14 cellular contexts compared by ENCODE assay signal in the genomic region with DNA sequence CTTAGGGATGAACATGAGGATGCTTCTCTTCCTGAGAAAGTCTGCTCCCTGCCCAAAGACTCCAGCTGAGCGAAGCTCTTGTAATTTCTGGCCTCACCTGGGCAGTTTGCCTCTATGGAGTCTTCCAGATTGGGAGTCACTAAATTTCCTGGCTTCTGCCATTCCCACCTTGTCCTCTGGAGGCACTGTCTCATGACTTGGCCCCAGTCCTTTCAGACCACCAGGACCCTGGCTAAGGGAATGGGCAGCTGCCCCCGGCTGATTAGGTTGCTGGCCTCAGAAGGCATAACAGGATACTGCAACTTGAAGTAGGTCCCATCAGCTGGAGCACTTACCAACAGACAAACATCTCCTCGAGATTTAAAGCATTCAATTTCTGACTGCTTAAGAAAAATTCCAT.
A peak's percentile ranks its signal among the peaks of the same experiment; 100 is the strongest.
DNase-seq lines count a peak whose midpoint lies in the region; ATAC-seq and TF ChIP-seq lines count a peak whose summit lies in the region.
"Had no signal": no experiment of that assay in that cellular context is flagged by ENCODE, and none has a peak within 500 bp of the region (broad histone marks: within the 10 kb centered on the region; RNA-seq: fewer than 3 reads in every experiment).

No MANE protein-coding gene starts in this region.

- ATAC-seq in Panc1 = no peak

- no peaks in the 10 kb centered on the region for H3K9me3 ChIP-seq in A673 (ENCODE audit: low read depth, low read length, poor library complexity, severe bottlenecking)
- H3K9me3 ChIP-seq in Panc1 (ENCODE audit: control insufficient read depth, insufficient read depth, low read depth, low read length) = no peaks in the 10 kb centered on the region
- no peaks in the 10 kb centered on the region for H3K9me3 ChIP-seq in suprapubic skin
- H3K9me3 ChIP-seq: thyroid gland had no signal

- no peak for TF ChIP-seq POLR2A in suprapubic skin (IDR thresholded peaks at IDR 0.05)

- in situ Hi-C loops in Panc1 (cut with HindIII; ENCODE audit: low pct_unique_long_range_greater_than_20kb, low sequenced_read_pairs) = no loop called here

- peak; percentile 2 for DNase-seq in A673 (ENCODE audit: low spot score)
- no peak for DNase-seq in GM10266 (ENCODE audit: extremely low spot score)
- DNase-seq in Panc1 (ENCODE audit: low read depth, low spot score) = no peak
- no peak for DNase-seq in fibroblast of the aortic adventitia (ENCODE audit: low read depth)
- no peak for DNase-seq in activated gamma-delta T cell (lab: John Stamatoyannopoulos, UW)
- DNase-seq in suprapubic skin (ENCODE audit: low spot score in 2 of 2) = no peak
- DNase-seq in NOMO-1 treated with DMSO at 0.1 percent for 48 hours (lab: John Stamatoyannopoulos, UW; ENCODE audit: unreplicated experiment) = no peak
- no peak for DNase-seq in NCI-H128 (lab: John Stamatoyannopoulos, UW; ENCODE audit: unreplicated experiment)
- DNase-seq: activated CD4-positive, alpha-beta T cell treated with anti-CD3 and anti-CD28 coated beads for 1 hour; amygdala; CD8-positive, alpha-beta memory T cell; naive B cell; stimulated activated CD4-positive, alpha-beta T cell treated with anti-CD3 and anti-CD28 coated beads, Interleukin-4, amount 100 ng/mL, for 4 hours; thyroid gland had no signal

- H3K36me3 ChIP-seq in A673 (ENCODE audit: insufficient read depth, low read length, poor library complexity, severe bottlenecking) = no peaks in the 10 kb centered on the region
- no peaks in the 10 kb centered on the region for H3K36me3 ChIP-seq in Panc1 (ENCODE audit: control insufficient read depth, insufficient read depth, low read length)
- no peaks in the 10 kb centered on the region for H3K36me3 ChIP-seq in suprapubic skin
- H3K36me3 ChIP-seq: thyroid gland had no signal

- no peak overlapping the region for H3K4me3 ChIP-seq in A673 (ENCODE audit: low read depth, low read length, poor library complexity, severe bottlenecking)
- H3K4me3 ChIP-seq in Panc1 (ENCODE audit: low read depth in 2 of 2, low read length in 2 of 2) = no peak overlapping the region
- no peak overlapping the region for H3K4me3 ChIP-seq in fibroblast of the aortic adventitia (ENCODE audit: low read depth, low read length)
- no peak overlapping the region for H3K4me3 ChIP-seq in suprapubic skin
- H3K4me3 ChIP-seq: thyroid gland had no signal

- H3K27ac ChIP-seq in A673 (ENCODE audit: low read depth, low read length, poor library complexity, severe bottlenecking) = no peak overlapping the region
- no peak overlapping the region for H3K27ac ChIP-seq in Panc1 (ENCODE audit: low read length)
- H3K27ac ChIP-seq in suprapubic skin = no peak overlapping the region
- H3K27ac ChIP-seq: thyroid gland had no signal

- 68% methylated on average over 3 of the region's 3 CpGs for WGBS in suprapubic skin

- BruUV-seq in A673 (replicated peaks; lab: Mats Ljungman, UMichigan) (no TSS peak), Panc1 (replicated peaks; lab: Mats Ljungman, UMichigan) (no TSS peak)

- POLR2A ChIA-PET in A673 (lab: Charles Lee; ENCODE audit: low non-redundant PET) = no interaction called here
- POLR2A ChIA-PET in Panc1 (lab: Charles Lee) = no interaction called here

- peak; percentile 55 for TF ChIP-seq CTCF in A673 (conservative IDR thresholded peaks at IDR 0.05; ENCODE audit: low read depth, low read length)
- peak; percentile 10 for TF ChIP-seq CTCF in GM10266 (IDR thresholded peaks at IDR 0.05; ENCODE audit: control insufficient read depth, insufficient read depth, low read depth, missing control alignments)
- TF ChIP-seq CTCF in Panc1 (IDR thresholded peaks at IDR 0.05) = peak; percentile 39
- peak; percentile 27 for TF ChIP-seq CTCF in fibroblast of the aortic adventitia (IDR thresholded peaks at IDR 0.05; ENCODE audit: insufficient read depth, low read length)
- TF ChIP-seq CTCF in suprapubic skin (IDR thresholded peaks at IDR 0.05) = peak in 1 of 2 donors; percentile 10

- intact Hi-C loops in A673 (cut with micrococcal nuclease; ENCODE audit: unreplicated experiment) (no loop called here), Panc1 (cut with micrococcal nuclease; ENCODE audit: unreplicated experiment) (no loop called here)

- no peak for TF ChIP-seq EP300 in suprapubic skin (IDR thresholded peaks at IDR 0.05)

- no peaks in the 10 kb centered on the region for H3K27me3 ChIP-seq in A673 (replicated peaks; ENCODE audit: insufficient read depth, low read depth, low read length, poor library complexity)
- no peaks in the 10 kb centered on the region for H3K27me3 ChIP-seq in Panc1 (ENCODE audit: control insufficient read depth, insufficient read depth, low read length)
- H3K27me3 ChIP-seq in suprapubic skin = no peaks in the 10 kb centered on the region
- H3K27me3 ChIP-seq: thyroid gland had no signal

- H3K4me1 ChIP-seq in A673 (ENCODE audit: insufficient read depth, low read length, poor library complexity, severe bottlenecking) (no peaks in the 10 kb centered on the region), Panc1 (ENCODE audit: control insufficient read depth, insufficient read depth, low read length) (no peaks in the 10 kb centered on the region), suprapubic skin (no peaks in the 10 kb centered on the region)
- H3K4me1 ChIP-seq: thyroid gland had no signal

- CTCF ChIA-PET in A673 (lab: Charles Lee) = no interaction called here
- CTCF ChIA-PET in Panc1 (lab: Charles Lee) = no interaction called here
